ENCODE assay signal across 15 cellular contexts in the genomic region with DNA sequence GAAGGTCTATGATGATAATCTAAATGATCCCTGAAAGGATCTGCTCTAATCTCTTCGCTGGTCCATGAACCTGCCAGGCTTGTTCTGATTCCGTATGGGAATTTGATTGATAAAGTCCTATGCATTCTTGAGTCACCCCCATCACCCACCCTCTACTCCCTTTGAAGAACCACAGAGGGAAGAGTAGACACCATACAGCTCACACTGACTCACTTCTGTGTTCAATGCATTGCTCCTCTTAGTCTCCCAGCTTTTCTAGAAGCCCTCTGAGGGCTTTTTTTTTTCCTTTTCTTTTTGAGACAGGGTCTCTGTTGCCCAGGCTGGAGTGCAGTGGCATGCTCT. TPM values are rescaled to one million over a fixed set of nuclear protein-coding genes. Genes with fewer than 3 reads are reported as not detected.
DNase-seq lines count a peak whose midpoint lies in the region; ATAC-seq and TF ChIP-seq lines count a peak whose summit lies in the region.
"Had no signal": no experiment of that assay in that cellular context is flagged by ENCODE, and none has a peak within 500 bp of the region (broad histone marks: within the 10 kb centered on the region; RNA-seq: fewer than 3 reads in every experiment).

No MANE protein-coding gene starts in this region.

- H4K91ac ChIP-seq in H9 (ENCODE audit: insufficient read length, low read depth, low read length), result no peak overlapping the region

- no peaks in the 10 kb centered on the region for H3K36me3 ChIP-seq in esophagus (ENCODE audit: control insufficient read depth in 2 of 2, insufficient read depth in 2 of 2, low read length in 1 of 2)
- H3K36me3 ChIP-seq: Peyer's patch had no signal

- ATAC-seq in HG03095 (IDR thresholded peaks at IDR 0.05; ENCODE audit: unreplicated experiment) (no peak), GM18858 (IDR thresholded peaks at IDR 0.05; ENCODE audit: unreplicated experiment) (no peak)
- ATAC-seq: naive thymus-derived CD8-positive, alpha-beta T cell; sciatic nerve had no signal

- H3K27me3 ChIP-seq in H9 (ENCODE audit: insufficient read depth, low read length) (no peaks in the 10 kb centered on the region), esophagus (ENCODE audit: control insufficient read depth in 1 of 2, insufficient read depth in 2 of 2, low read length in 2 of 2) (no peaks in the 10 kb centered on the region)
- H3K27me3 ChIP-seq: Peyer's patch had no signal

- H3K4me3 ChIP-seq in esophagus (ENCODE audit: low read depth in 1 of 2, low read length in 2 of 2) (no peak overlapping the region), retinal pigment epithelial cell (ENCODE audit: low read length) (peak overlapping the region; percentile 5)
- H3K4me3 ChIP-seq: coronary artery, Peyer's patch had no signal

- no peak overlapping the region for H4K5ac ChIP-seq in H9 (ENCODE audit: insufficient read length, low read depth, low read length)

- H3K9me3 Mint-ChIP-seq in H9, result no peaks in the 10 kb centered on the region; a peak in 1 of 5 replicates
- H3K9me3 Mint-ChIP-seq: activated naive CD4-positive, alpha-beta T cell treated with anti-CD3 and anti-CD28 coated beads, Interleukin-2, amount 50 U/mL, for 24 hours; CD4-positive, CD25-positive, alpha-beta regulatory T cell; naive thymus-derived CD8-positive, alpha-beta T cell had no signal

- H3K4me1 ChIP-seq in H9 (ENCODE audit: insufficient read depth, low read length) (peaks cover 16% of the 10 kb centered on the region; the same call in 1 of the 2 replicates), esophagus (ENCODE audit: control insufficient read depth in 2 of 2, insufficient read depth in 2 of 2, low read length in 1 of 2) (peaks cover 0 to 2% of the 10 kb centered on the region in 2 donors)

- H3T11ph ChIP-seq in H9 (ENCODE audit: low read length), result no peak overlapping the region

- H2BK120ac ChIP-seq in H9 (ENCODE audit: low read depth, low read length, poor library complexity, severe bottlenecking), result no peak overlapping the region

- no peak overlapping the region for H3K56ac ChIP-seq in H9 (ENCODE audit: insufficient read length, low read depth, low read length)

- DNase-seq in H9 (no peak), SW480 (ENCODE audit: low spot score) (peak; percentile 77), retinal pigment epithelial cell (ENCODE audit: low read depth) (no peak)
- DNase-seq in stimulated activated CD4-positive, alpha-beta T cell treated with anti-CD3 and anti-CD28 coated beads, Interleukin-2, amount 100 ng/mL, for 24 hours, result no peak
- DNase-seq in activated effector memory CD4-positive, alpha-beta T cell treated with anti-CD3 and anti-CD28 coated beads, Interleukin-2, amount 50 U/mL, for 16 hours, result no peak
- DNase-seq: CD4-positive, CD25-positive, alpha-beta regulatory T cell; GF-D8; naive thymus-derived CD8-positive, alpha-beta T cell had no signal

- no peak overlapping the region; the same call in 1 of the 2 replicates for H3K4ac ChIP-seq in H9 (ENCODE audit: low read depth, low read length)

- no peaks in the 10 kb centered on the region for H3K79me2 ChIP-seq in H9 (ENCODE audit: insufficient read depth, low read length)

- H3K9ac ChIP-seq in H9 (ENCODE audit: extremely low read depth, insufficient read length, low read length), result no peak overlapping the region

- H4K8ac ChIP-seq in H9 (replicated peaks; ENCODE audit: insufficient read length, low read depth, low read length), result no peak overlapping the region

- no CpG with 5 or more reads among the region's 2 CpGs for WGBS in H9 (ENCODE audit: extremely low coverage, insufficient read length, low lambda C conversion rate)
- 53% methylated on average over 2 of the region's 2 CpGs for WGBS in esophagus, 2 donors

- H3K27me3 Mint-ChIP-seq in H9 (ENCODE audit: low read depth), result no peaks in the 10 kb centered on the region; the same call in 1 of the 2 replicates
- H3K27me3 Mint-ChIP-seq: activated naive CD4-positive, alpha-beta T cell treated with anti-CD3 and anti-CD28 coated beads, Interleukin-2, amount 50 U/mL, for 24 hours; CD4-positive, CD25-positive, alpha-beta regulatory T cell; naive thymus-derived CD8-positive, alpha-beta T cell had no signal

- H3K36me3 Mint-ChIP-seq in H9 (ENCODE audit: insufficient read depth in 1 of 3, low read depth in 3 of 3), result peaks cover 0 to 4% (median 0%) of the 10 kb centered on the region in 3 experiments; a peak in 3 of 7 replicates
- H3K36me3 Mint-ChIP-seq: activated naive CD4-positive, alpha-beta T cell treated with anti-CD3 and anti-CD28 coated beads, Interleukin-2, amount 50 U/mL, for 24 hours had no signal

- no peak for TF ChIP-seq CTCF in H9 (conservative IDR thresholded peaks at IDR 0.05)
- TF ChIP-seq CTCF in retinal pigment epithelial cell (conservative IDR thresholded peaks at IDR 0.05; ENCODE audit: low read depth, low read length), result no peak

- H3K27ac Mint-ChIP-seq in H9, result 0 out of 7 replicates have a peak overlapping the region, but pooled peaks of 2 of the 3 experiments have one; percentile 17 to 23
- H3K27ac Mint-ChIP-seq: activated naive CD4-positive, alpha-beta T cell treated with anti-CD3 and anti-CD28 coated beads, Interleukin-2, amount 50 U/mL, for 24 hours had no signal

- H3K79me1 ChIP-seq in H9 (ENCODE audit: insufficient read depth, low read depth, low read length, poor library complexity, severe bottlenecking), result no peaks in the 10 kb centered on the region

- no peak overlapping the region for H2BK15ac ChIP-seq in H9 (ENCODE audit: low read depth, low read length)

- H3K23ac ChIP-seq in H9 (ENCODE audit: insufficient read length, low read depth, low read length), result no peak overlapping the region

- no peak overlapping the region for H3K14ac ChIP-seq in H9 (ENCODE audit: insufficient read depth, low read length)

- no peak overlapping the region for H3K4me3 Mint-ChIP-seq in H9
- H3K4me3 Mint-ChIP-seq: activated naive CD4-positive, alpha-beta T cell treated with anti-CD3 and anti-CD28 coated beads, Interleukin-2, amount 50 U/mL, for 24 hours; CD4-positive, CD25-positive, alpha-beta regulatory T cell; naive thymus-derived CD8-positive, alpha-beta T cell had no signal

- H2BK12ac ChIP-seq in H9 (ENCODE audit: insufficient read length, low read depth, low read length), result no peak overlapping the region

- no peak overlapping the region for H2AFZ ChIP-seq in H9 (ENCODE audit: low read length)

- no peak overlapping the region for H3K27ac ChIP-seq in H9 (ENCODE audit: insufficient read length, low read depth, low read length)
- H3K27ac ChIP-seq in esophagus (ENCODE audit: low read depth in 2 of 2, low read length in 1 of 2), result peak overlapping the region; percentile 78 to 86
- H3K27ac ChIP-seq: coronary artery had no signal

- H3K9me3 ChIP-seq in H9 (ENCODE audit: control insufficient read depth, low read depth, low read length) (no peaks in the 10 kb centered on the region), esophagus (ENCODE audit: control insufficient read depth in 2 of 2, insufficient read depth in 1 of 2, low read depth in 1 of 2, low read length in 1 of 2) (no peaks in the 10 kb centered on the region)
- H3K9me3 ChIP-seq: Peyer's patch had no signal

- H2AK5ac ChIP-seq in H9 (ENCODE audit: insufficient read length, low read length), result no peak overlapping the region

- no peak overlapping the region for H2BK20ac ChIP-seq in H9 (ENCODE audit: low read depth, low read length, poor library complexity, severe bottlenecking)

- no peaks in the 10 kb centered on the region for H3K23me2 ChIP-seq in H9 (ENCODE audit: insufficient read length, low read depth, low read length, poor library complexity, severe bottlenecking)

- H3K18ac ChIP-seq in H9 (ENCODE audit: insufficient read length, low read depth, low read length), result no peak overlapping the region

- H3K4me1 Mint-ChIP-seq in H9, result peaks cover 23 to 49% of the 10 kb centered on the region in 2 experiments
- H3K4me1 Mint-ChIP-seq: activated naive CD4-positive, alpha-beta T cell treated with anti-CD3 and anti-CD28 coated beads, Interleukin-2, amount 50 U/mL, for 24 hours had no signal

- H2BK5ac ChIP-seq in H9 (ENCODE audit: insufficient read length, low read length), result no peak overlapping the region

- H4K20me1 ChIP-seq in H9 (ENCODE audit: control insufficient read depth, insufficient read depth, insufficient read length), result no peaks in the 10 kb centered on the region

- H3K4me2 ChIP-seq in H9 (ENCODE audit: insufficient read depth, insufficient read length, low read length), result no peak overlapping the region

RNA-seq across cellular contexts. Expression of a gene that starts 18.5 kb away (rescaled TPM):
- total RNA-seq in H9 (2021), result 0.09 and 0.13 TPM in 2 replicates
- 10 to 100 TPM; 15.0 to 15.4 TPM for polyA plus RNA-seq in esophagus
- total RNA-seq: naive thymus-derived CD8-positive, alpha-beta T cell had no signal
- polyA plus RNA-seq: CD4-positive, CD25-positive, alpha-beta regulatory T cell; naive thymus-derived CD8-positive, alpha-beta T cell had no signal

RNA-seq across cellular contexts. Expression of a gene that starts 59.8 kb away (rescaled TPM):
- 73.9 and 78.2 TPM in 2 replicates for total RNA-seq in H9 (2021)
- polyA plus RNA-seq in esophagus, result 10 to 100 TPM; 17.7 to 33.4 TPM
